ENCODE assay signal across 8 cellular contexts in genomic region chr20:18628330-18628941, GRCh38. TPM values are rescaled to one million over a fixed set of nuclear protein-coding genes. Genes with fewer than 3 reads are reported as not detected.
A peak's percentile ranks its signal among the peaks of the same experiment; 100 is the strongest.
DNase-seq lines count a peak whose midpoint lies in the region; ATAC-seq, FAIRE-seq and TF ChIP-seq lines count a peak whose summit lies in the region.

No MANE protein-coding gene starts in this region.

- no peak overlapping the region for H3K9ac ChIP-seq in endodermal cell (ENCODE audit: extremely low read depth, low read length, poor library complexity, severe bottlenecking)

- H3K27ac ChIP-seq in endodermal cell (ENCODE audit: low read depth, low read length), result no peak overlapping the region

- TF ChIP-seq CTCF in endodermal cell (conservative IDR thresholded peaks at IDR 0.05) (peak; percentile 89), retinal pigment epithelial cell (conservative IDR thresholded peaks at IDR 0.05; ENCODE audit: low read depth, low read length) (peak; percentile 77)

- no peaks in the 10 kb centered on the region for H3K9me3 Mint-ChIP-seq in endodermal cell

- H3K4me3 Mint-ChIP-seq in endodermal cell, result no peak overlapping the region

- H3K4me1 Mint-ChIP-seq in endodermal cell, result peaks cover 4% of the 10 kb centered on the region

- no peak overlapping the region for H3K4me3 ChIP-seq in endodermal cell (ENCODE audit: low read length)
- H3K4me3 ChIP-seq in retinal pigment epithelial cell (ENCODE audit: low read length), result no peak overlapping the region

- H3K9me3 ChIP-seq in endodermal cell (ENCODE audit: control insufficient read depth, low read length), result no peaks in the 10 kb centered on the region

- no peak for TF ChIP-seq POLR2A in GM12891 (IDR thresholded peaks at IDR 0.05; ENCODE audit: low read depth, low read length)

- H3K27me3 Mint-ChIP-seq in endodermal cell (ENCODE audit: insufficient read depth), result no peaks in the 10 kb centered on the region

- 84 to 90% methylated on average over 8 to 12 of the region's 12 CpGs for WGBS in endodermal cell (ENCODE audit: insufficient coverage in 1 of 2, insufficient read length in 1 of 2), 2 experiments

- no peak for FAIRE-seq in GM12891 (lab: Jason Lieb, UNC)

- H3K36me3 ChIP-seq in endodermal cell (ENCODE audit: control insufficient read depth, insufficient read depth, low read length), result no peaks in the 10 kb centered on the region

- no peaks in the 10 kb centered on the region for H3K4me1 ChIP-seq in endodermal cell (ENCODE audit: control insufficient read depth, insufficient read depth, low read length)

- H3K27me3 ChIP-seq in endodermal cell (ENCODE audit: control insufficient read depth, insufficient read depth, low read length, poor library complexity, severe bottlenecking), result no peaks in the 10 kb centered on the region

- peaks cover 9% of the 10 kb centered on the region for H3K36me3 Mint-ChIP-seq in endodermal cell (ENCODE audit: low read depth)

- no peak overlapping the region for H3K27ac Mint-ChIP-seq in endodermal cell

- peak; percentile 44 for DNase-seq in NCI-H510A treated with DMSO at 0.1 percent for 48 hours (lab: John Stamatoyannopoulos, UW)
- no peak for DNase-seq in NCI-H510A (lab: John Stamatoyannopoulos, UW)
- DNase-seq in NCI-H1105 (lab: John Stamatoyannopoulos, UW), result peak; percentile 13
- peak; percentile 90 for DNase-seq in endodermal cell
- no peak for DNase-seq in retinal pigment epithelial cell (ENCODE audit: low read depth)
- DNase-seq in GM12891 (ENCODE audit: insufficient read length, low spot score), result no peak
- DNase-seq in NCI-H2107 (lab: John Stamatoyannopoulos, UW), result no peak

- ATAC-seq in HG03442 (IDR thresholded peaks at IDR 0.05; ENCODE audit: unreplicated experiment), result no peak

TF ChIP-seq in GM12891, 5 proteins besides CTCF, POLR2A, EP300 and RAD21:
- TF ChIP-seq PAX5 (IDR thresholded peaks at IDR 0.05; ENCODE audit: insufficient read depth, low read length, severe bottlenecking), result no peak
- TF ChIP-seq POLR2AphosphoS5 (IDR thresholded peaks at IDR 0.05; ENCODE audit: low read depth, low read length), result no peak
- TF ChIP-seq TAF1 (IDR thresholded peaks at IDR 0.05; ENCODE audit: low read depth, low read length), result no peak
- no peak for TF ChIP-seq POU2F2 (IDR thresholded peaks at IDR 0.05; ENCODE audit: low read depth, low read length)
- no peak for TF ChIP-seq SPI1 (IDR thresholded peaks at IDR 0.05; ENCODE audit: low read depth, low read length)

RNA-seq across cellular contexts. Expression of gene DTD1, which starts 40.6 kb away (rescaled TPM):
- 10 to 100 TPM; 34.2 to 44.0 TPM for total RNA-seq in endodermal cell
- polyA plus RNA-seq in endodermal cell (2013, experiment 1 of 2), result 64.2 TPM
- 62.1 TPM for polyA plus RNA-seq in endodermal cell (2013, experiment 2 of 2)
- 39.0 TPM for polyA plus RNA-seq in GM12891 (2012; ENCODE audit: low read depth, missing spikeins)

Comparison
In these comparisons a context has a peak if more than half of its experiments do, and no peak if none do; other contexts are left out.
1. DNase-seq: peak in NCI-H510A treated with DMSO at 0.1 percent for 48 hours (single experiment), NCI-H1105 (single experiment) and endodermal cell (single experiment); none in NCI-H510A (single experiment), retinal pigment epithelial cell (single experiment), GM12891 (single experiment) and NCI-H2107 (single experiment).